ENCODE assay signal across 1 cellular context in the genomic region with DNA sequence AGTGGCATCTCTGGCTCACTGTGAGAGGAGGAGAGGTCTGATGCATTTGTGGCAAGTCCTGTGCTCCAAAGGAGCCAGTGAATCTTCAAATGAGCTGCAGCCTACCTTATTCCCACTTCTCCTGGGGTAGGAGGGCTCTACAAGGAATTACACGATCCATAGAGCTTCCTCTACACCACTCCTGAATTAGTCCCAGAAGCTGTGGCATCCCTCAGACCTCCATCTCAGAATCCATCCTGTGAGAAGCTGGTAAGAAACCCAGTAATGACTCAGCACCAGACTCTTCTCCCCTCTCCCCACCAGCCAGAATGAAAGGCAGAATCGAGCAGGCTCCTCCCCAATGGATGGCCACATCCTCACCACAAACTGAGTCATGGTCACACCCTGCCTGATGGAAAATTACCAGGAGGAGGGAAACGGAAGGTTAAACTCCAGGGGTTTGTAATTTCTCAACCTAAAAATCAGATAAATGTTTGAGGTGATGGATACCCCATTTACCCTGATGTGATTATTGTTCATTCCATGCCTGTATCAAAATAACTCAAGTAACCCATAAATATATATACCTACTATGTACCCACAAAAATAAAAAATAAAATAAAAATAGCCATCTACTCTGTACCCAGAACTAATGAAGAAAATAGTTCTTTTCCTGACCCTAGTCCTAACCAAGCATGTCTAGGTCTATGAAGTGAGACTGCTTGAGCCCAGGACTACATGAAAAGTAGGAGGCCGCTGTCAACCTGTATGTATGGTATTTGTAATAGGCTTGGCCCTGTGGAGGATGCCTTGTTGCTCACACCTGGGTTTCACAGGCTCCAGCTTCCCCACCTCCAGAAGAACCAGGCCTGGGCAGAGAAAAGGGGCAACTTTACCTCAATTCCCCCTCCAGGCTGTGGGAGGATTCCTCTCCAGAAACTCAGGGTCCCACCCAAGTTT.
TF ChIP-seq lines count a peak whose summit lies in the region.

No MANE protein-coding gene starts in this region.

TF ChIP-seq in A549, 52 proteins besides CTCF, POLR2A, EP300 and RAD21 (continued from another document):
- TF ChIP-seq, protein P1, sequence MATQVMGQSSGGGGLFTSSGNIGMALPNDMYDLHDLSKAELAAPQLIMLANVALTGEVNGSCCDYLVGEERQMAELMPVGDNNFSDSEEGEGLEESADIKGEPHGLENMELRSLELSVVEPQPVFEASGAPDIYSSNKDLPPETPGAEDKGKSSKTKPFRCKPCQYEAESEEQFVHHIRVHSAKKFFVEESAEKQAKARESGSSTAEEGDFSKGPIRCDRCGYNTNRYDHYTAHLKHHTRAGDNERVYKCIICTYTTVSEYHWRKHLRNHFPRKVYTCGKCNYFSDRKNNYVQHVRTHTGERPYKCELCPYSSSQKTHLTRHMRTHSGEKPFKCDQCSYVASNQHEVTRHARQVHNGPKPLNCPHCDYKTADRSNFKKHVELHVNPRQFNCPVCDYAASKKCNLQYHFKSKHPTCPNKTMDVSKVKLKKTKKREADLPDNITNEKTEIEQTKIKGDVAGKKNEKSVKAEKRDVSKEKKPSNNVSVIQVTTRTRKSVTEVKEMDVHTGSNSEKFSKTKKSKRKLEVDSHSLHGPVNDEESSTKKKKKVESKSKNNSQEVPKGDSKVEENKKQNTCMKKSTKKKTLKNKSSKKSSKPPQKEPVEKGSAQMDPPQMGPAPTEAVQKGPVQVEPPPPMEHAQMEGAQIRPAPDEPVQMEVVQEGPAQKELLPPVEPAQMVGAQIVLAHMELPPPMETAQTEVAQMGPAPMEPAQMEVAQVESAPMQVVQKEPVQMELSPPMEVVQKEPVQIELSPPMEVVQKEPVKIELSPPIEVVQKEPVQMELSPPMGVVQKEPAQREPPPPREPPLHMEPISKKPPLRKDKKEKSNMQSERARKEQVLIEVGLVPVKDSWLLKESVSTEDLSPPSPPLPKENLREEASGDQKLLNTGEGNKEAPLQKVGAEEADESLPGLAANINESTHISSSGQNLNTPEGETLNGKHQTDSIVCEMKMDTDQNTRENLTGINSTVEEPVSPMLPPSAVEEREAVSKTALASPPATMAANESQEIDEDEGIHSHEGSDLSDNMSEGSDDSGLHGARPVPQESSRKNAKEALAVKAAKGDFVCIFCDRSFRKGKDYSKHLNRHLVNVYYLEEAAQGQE (IDR thresholded peaks at IDR 0.05), result no peak
- TF ChIP-seq KDM1A (IDR thresholded peaks at IDR 0.05; ENCODE audit: low read depth), result no peak
- TF ChIP-seq, protein P2, sequence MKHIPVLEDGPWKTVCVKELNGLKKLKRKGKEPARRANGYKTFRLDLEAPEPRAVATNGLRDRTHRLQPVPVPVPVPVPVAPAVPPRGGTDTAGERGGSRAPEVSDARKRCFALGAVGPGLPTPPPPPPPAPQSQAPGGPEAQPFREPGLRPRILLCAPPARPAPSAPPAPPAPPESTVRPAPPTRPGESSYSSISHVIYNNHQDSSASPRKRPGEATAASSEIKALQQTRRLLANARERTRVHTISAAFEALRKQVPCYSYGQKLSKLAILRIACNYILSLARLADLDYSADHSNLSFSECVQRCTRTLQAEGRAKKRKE (CRISPR knock-in tag; IDR thresholded peaks at IDR 0.05; ENCODE audit: low read depth), result no peak; the same call in 1 of the 2 replicates
- TF ChIP-seq ZFP36 (IDR thresholded peaks at IDR 0.05; ENCODE audit: borderline replicate concordance, partially characterized antibody), result no peak
- TF ChIP-seq SMC3 (IDR thresholded peaks at IDR 0.05), result no peak
- no peak for TF ChIP-seq TP53 (CRISPR knock-in tag; IDR thresholded peaks at IDR 0.05)
- peak; percentile 60; the same call in 1 of the 2 replicates for TF ChIP-seq GATA3 (IDR thresholded peaks at IDR 0.05; ENCODE audit: borderline replicate concordance)
- no peak for TF ChIP-seq ESRRA (IDR thresholded peaks at IDR 0.05; ENCODE audit: borderline replicate concordance, low read length)
- TF ChIP-seq TFCP2L1 (CRISPR knock-in tag; IDR thresholded peaks at IDR 0.05), result no peak
- TF ChIP-seq, protein P3, sequence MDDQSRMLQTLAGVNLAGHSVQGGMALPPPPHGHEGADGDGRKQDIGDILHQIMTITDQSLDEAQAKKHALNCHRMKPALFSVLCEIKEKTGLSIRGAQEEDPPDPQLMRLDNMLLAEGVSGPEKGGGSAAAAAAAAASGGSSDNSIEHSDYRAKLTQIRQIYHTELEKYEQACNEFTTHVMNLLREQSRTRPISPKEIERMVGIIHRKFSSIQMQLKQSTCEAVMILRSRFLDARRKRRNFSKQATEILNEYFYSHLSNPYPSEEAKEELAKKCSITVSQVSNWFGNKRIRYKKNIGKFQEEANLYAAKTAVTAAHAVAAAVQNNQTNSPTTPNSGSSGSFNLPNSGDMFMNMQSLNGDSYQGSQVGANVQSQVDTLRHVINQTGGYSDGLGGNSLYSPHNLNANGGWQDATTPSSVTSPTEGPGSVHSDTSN (IDR thresholded peaks at IDR 0.05), result no peak
- 0 out of 2 replicates have a peak, but pooled peaks have one; percentile 9 for TF ChIP-seq HOXA7 (CRISPR knock-in tag; IDR thresholded peaks at IDR 0.05)
- TF ChIP-seq EHMT2 (IDR thresholded peaks at IDR 0.05; ENCODE audit: low read depth), result no peak
- TF ChIP-seq, protein P4, sequence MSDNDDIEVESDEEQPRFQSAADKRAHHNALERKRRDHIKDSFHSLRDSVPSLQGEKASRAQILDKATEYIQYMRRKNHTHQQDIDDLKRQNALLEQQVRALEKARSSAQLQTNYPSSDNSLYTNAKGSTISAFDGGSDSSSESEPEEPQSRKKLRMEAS (IDR thresholded peaks at IDR 0.05), result peak; percentile 62
- TF ChIP-seq, protein P5, sequence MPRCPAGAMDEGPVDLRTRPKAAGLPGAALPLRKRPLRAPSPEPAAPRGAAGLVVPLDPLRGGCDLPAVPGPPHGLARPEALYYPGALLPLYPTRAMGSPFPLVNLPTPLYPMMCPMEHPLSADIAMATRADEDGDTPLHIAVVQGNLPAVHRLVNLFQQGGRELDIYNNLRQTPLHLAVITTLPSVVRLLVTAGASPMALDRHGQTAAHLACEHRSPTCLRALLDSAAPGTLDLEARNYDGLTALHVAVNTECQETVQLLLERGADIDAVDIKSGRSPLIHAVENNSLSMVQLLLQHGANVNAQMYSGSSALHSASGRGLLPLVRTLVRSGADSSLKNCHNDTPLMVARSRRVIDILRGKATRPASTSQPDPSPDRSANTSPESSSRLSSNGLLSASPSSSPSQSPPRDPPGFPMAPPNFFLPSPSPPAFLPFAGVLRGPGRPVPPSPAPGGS (IDR thresholded peaks at IDR 0.05), result peak; percentile 94; the same call in 2 of the 3 replicates
- no peak for TF ChIP-seq ZNF302 (CRISPR knock-in tag; IDR thresholded peaks at IDR 0.05)
- peak; percentile 66 for TF ChIP-seq HOXB5 (CRISPR knock-in tag; IDR thresholded peaks at IDR 0.05)
